In the genomic region with DNA sequence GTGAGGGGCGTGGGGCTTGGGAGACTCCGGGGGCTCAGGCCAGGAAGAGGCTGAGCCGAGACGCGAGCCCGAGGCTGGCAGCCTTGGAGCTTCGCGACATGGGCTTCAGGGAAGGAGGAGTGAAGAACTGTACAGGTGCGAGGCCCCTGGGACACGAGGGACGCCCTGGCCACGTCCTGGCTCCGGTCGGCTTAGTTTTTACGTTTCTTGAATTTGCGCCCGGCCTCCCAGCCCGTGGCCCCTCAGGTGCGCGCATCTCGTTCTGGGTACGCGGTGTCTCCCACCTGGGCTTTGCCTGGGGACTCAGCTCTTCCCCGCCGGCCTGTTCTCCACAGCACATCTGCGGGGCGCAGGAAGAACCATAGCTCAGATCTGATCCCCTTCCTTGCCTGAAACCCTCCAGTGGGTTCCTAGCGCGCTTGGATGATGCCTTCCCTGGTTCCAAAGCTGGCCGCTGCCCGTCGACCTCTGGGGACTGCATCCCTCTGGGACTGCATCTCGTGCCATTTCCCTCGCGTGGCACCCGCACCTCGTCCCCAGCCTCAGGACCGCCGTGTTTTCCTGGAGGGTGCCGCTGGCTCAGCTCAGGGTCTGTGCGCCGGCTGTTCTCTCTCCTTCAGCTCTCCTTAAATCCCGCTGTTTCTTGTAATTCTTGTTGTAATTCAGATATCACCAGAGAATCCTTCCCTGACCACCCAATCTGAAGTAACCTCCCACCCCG, we compare ENCODE assay signal across 2 cellular contexts.
TF ChIP-seq lines count a peak whose summit lies in the region.

No MANE protein-coding gene starts in this region.

TF ChIP-seq in endothelial cell of umbilical vein, 7 proteins besides CTCF, POLR2A, EP300 and RAD21:
- TF ChIP-seq EZH2 (IDR thresholded peaks at IDR 0.05; ENCODE audit: borderline replicate concordance, low read depth, low read length, severe bottlenecking) (no peak), MYC (IDR thresholded peaks at IDR 0.05; ENCODE audit: low read depth, low read length) (no peak), POLR2AphosphoS5 (IDR thresholded peaks at IDR 0.05; ENCODE audit: insufficient read depth, low read depth, low read length) (no peak), FOS (IDR thresholded peaks at IDR 0.05; ENCODE audit: borderline replicate concordance, insufficient read depth, low read length) (no peak)
- TF ChIP-seq, protein P1, sequence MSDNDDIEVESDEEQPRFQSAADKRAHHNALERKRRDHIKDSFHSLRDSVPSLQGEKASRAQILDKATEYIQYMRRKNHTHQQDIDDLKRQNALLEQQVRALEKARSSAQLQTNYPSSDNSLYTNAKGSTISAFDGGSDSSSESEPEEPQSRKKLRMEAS (IDR thresholded peaks at IDR 0.05; ENCODE audit: insufficient read depth, insufficient read length) = no peak

TF ChIP-seq in neural cell, 6 proteins besides CTCF, POLR2A, EP300 and RAD21:
- no peak for TF ChIP-seq TAF1 (IDR thresholded peaks at IDR 0.05; ENCODE audit: low read depth)
- TF ChIP-seq EZH2 (IDR thresholded peaks at IDR 0.05; ENCODE audit: borderline replicate concordance, insufficient read depth, low read length, poor library complexity, severe bottlenecking) = no peak
- TF ChIP-seq, protein P2, sequence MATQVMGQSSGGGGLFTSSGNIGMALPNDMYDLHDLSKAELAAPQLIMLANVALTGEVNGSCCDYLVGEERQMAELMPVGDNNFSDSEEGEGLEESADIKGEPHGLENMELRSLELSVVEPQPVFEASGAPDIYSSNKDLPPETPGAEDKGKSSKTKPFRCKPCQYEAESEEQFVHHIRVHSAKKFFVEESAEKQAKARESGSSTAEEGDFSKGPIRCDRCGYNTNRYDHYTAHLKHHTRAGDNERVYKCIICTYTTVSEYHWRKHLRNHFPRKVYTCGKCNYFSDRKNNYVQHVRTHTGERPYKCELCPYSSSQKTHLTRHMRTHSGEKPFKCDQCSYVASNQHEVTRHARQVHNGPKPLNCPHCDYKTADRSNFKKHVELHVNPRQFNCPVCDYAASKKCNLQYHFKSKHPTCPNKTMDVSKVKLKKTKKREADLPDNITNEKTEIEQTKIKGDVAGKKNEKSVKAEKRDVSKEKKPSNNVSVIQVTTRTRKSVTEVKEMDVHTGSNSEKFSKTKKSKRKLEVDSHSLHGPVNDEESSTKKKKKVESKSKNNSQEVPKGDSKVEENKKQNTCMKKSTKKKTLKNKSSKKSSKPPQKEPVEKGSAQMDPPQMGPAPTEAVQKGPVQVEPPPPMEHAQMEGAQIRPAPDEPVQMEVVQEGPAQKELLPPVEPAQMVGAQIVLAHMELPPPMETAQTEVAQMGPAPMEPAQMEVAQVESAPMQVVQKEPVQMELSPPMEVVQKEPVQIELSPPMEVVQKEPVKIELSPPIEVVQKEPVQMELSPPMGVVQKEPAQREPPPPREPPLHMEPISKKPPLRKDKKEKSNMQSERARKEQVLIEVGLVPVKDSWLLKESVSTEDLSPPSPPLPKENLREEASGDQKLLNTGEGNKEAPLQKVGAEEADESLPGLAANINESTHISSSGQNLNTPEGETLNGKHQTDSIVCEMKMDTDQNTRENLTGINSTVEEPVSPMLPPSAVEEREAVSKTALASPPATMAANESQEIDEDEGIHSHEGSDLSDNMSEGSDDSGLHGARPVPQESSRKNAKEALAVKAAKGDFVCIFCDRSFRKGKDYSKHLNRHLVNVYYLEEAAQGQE (IDR thresholded peaks at IDR 0.05; ENCODE audit: borderline replicate concordance) = no peak
- no peak for TF ChIP-seq SMC3 (conservative IDR thresholded peaks at IDR 0.05; ENCODE audit: poor library complexity)
- no peak for TF ChIP-seq POLR2AphosphoS5 (IDR thresholded peaks at IDR 0.05)
- TF ChIP-seq MXI1 (conservative IDR thresholded peaks at IDR 0.05; ENCODE audit: poor library complexity, severe bottlenecking) = no peak
